Comparison of ENCODE assay signal across 8 cellular contexts in genomic region chr5:7745882-7746735, GRCh38.
A peak's percentile ranks its signal among the peaks of the same experiment; 100 is the strongest.
DNase-seq lines count a peak whose midpoint lies in the region; ATAC-seq, FAIRE-seq and TF ChIP-seq lines count a peak whose summit lies in the region.

No MANE protein-coding gene starts in this region.

- no peak for FAIRE-seq in bronchial epithelial cell (lab: Jason Lieb, UNC)
- no peak for FAIRE-seq in kidney (lab: Jason Lieb, UNC)
- no peak for FAIRE-seq in GM12892 (lab: Jason Lieb, UNC)

- H3K9me3 ChIP-seq in kidney (ENCODE audit: control insufficient read depth in 1 of 2, low read length in 2 of 2): no peaks in the 10 kb centered on the region

- no peak overlapping the region for H3K9ac ChIP-seq in kidney (ENCODE audit: low read length in 2 of 2)

- no peak for ATAC-seq in natural killer cell
- ATAC-seq in natural killer cell treated with Interleukin-12 subunit alpha and Interleukin-12 subunit beta and Interleukin-15 and Interleukin-18, amount 100 ng/mL, for 72 hours: no peak

- no peaks in the 10 kb centered on the region for H3K9me3 Mint-ChIP-seq in natural killer cell
- H3K9me3 Mint-ChIP-seq in natural killer cell treated with Interleukin-12 subunit alpha and Interleukin-12 subunit beta and Interleukin-15 and Interleukin-18, amount 100 ng/mL, for 72 hours: no peaks in the 10 kb centered on the region

- H3K27ac ChIP-seq in kidney (ENCODE audit: low read depth in 2 of 2, low read length in 2 of 2): no peak overlapping the region

- H3K27me3 ChIP-seq in bronchial epithelial cell (ENCODE audit: control insufficient read depth, insufficient read depth, low read length): peaks cover 4% of the 10 kb centered on the region

- no peaks in the 10 kb centered on the region for H3K36me3 ChIP-seq in bronchial epithelial cell (ENCODE audit: control insufficient read depth, insufficient read depth, low read length)
- H3K36me3 ChIP-seq in kidney (ENCODE audit: control insufficient read depth in 1 of 2, insufficient read depth in 2 of 2, low read length in 2 of 2): no peaks in the 10 kb centered on the region

- no peaks in the 10 kb centered on the region for H3K36me3 Mint-ChIP-seq in natural killer cell
- no peaks in the 10 kb centered on the region for H3K36me3 Mint-ChIP-seq in natural killer cell treated with Interleukin-12 subunit alpha and Interleukin-12 subunit beta and Interleukin-15 and Interleukin-18, amount 100 ng/mL, for 72 hours

- H3K4me3 ChIP-seq in bronchial epithelial cell (ENCODE audit: low read depth, low read length) (no peak overlapping the region), kidney (ENCODE audit: low read length in 2 of 2) (no peak overlapping the region)

- DNase-seq in natural killer cell (no peak), NAMALWA (ENCODE audit: low spot score) (peak; percentile 60), SK-N-DZ (ENCODE audit: low spot score) (peak; percentile 53), bronchial epithelial cell (ENCODE audit: low read depth) (peak; percentile 63), kidney (no peak), GM12892 (ENCODE audit: insufficient read length) (no peak)
- DNase-seq in natural killer cell treated with Interleukin-12 subunit alpha and Interleukin-12 subunit beta and Interleukin-15 and Interleukin-18, amount 100 ng/mL, for 72 hours (ENCODE audit: low spot score): no peak
- peak; percentile 11 for DNase-seq in stimulated activated CD4-positive, alpha-beta T cell treated with anti-CD3 and anti-CD28 coated beads, Interleukin-2, amount 100 ng/mL, for 4 hours (ENCODE audit: low read depth)

- intact Hi-C loops in natural killer cell (cut with micrococcal nuclease) (no loop called here), kidney (cut with DNase I) (no loop called here)

- H3K27me3 Mint-ChIP-seq in natural killer cell (ENCODE audit: low read depth in 2 of 2): peaks cover 0 to 2% of the 10 kb centered on the region in 2 donors
- H3K27me3 Mint-ChIP-seq in natural killer cell treated with Interleukin-12 subunit alpha and Interleukin-12 subunit beta and Interleukin-15 and Interleukin-18, amount 100 ng/mL, for 72 hours: peaks cover 4 to 6% of the 10 kb centered on the region in 2 donors

- TF ChIP-seq CTCF in natural killer cell (IDR thresholded peaks at IDR 0.05) (peak; percentile 62), bronchial epithelial cell (IDR thresholded peaks at IDR 0.05; ENCODE audit: insufficient read depth, low read length, severe bottlenecking) (peak; percentile 74), kidney (IDR thresholded peaks at IDR 0.05; ENCODE audit: borderline replicate concordance, extremely low read depth, insufficient read depth) (peak; percentile 70)

- TF ChIP-seq POLR2A in GM12892 (IDR thresholded peaks at IDR 0.05; ENCODE audit: low read depth, low read length): no peak

- no peaks in the 10 kb centered on the region for H3K4me1 Mint-ChIP-seq in natural killer cell
- no peaks in the 10 kb centered on the region for H3K4me1 Mint-ChIP-seq in natural killer cell treated with Interleukin-12 subunit alpha and Interleukin-12 subunit beta and Interleukin-15 and Interleukin-18, amount 100 ng/mL, for 72 hours (ENCODE audit: low read depth in 2 of 2)

- no peaks in the 10 kb centered on the region for H3K4me1 ChIP-seq in kidney (ENCODE audit: control insufficient read depth in 1 of 2, insufficient read depth in 1 of 2, low read depth in 1 of 2, low read length in 2 of 2)

- H3K27ac Mint-ChIP-seq in natural killer cell: no peak overlapping the region
- H3K27ac Mint-ChIP-seq in natural killer cell treated with Interleukin-12 subunit alpha and Interleukin-12 subunit beta and Interleukin-15 and Interleukin-18, amount 100 ng/mL, for 72 hours: no peak overlapping the region

- no peak overlapping the region for H3K4me3 Mint-ChIP-seq in natural killer cell
- H3K4me3 Mint-ChIP-seq in natural killer cell treated with Interleukin-12 subunit alpha and Interleukin-12 subunit beta and Interleukin-15 and Interleukin-18, amount 100 ng/mL, for 72 hours: no peak overlapping the region

Comparison
In these comparisons a context has a peak if more than half of its experiments do, and no peak if none do; other contexts are left out.
1. DNase-seq: peak in NAMALWA (single experiment), SK-N-DZ (single experiment), bronchial epithelial cell (single experiment) and stimulated activated CD4-positive, alpha-beta T cell treated with anti-CD3 and anti-CD28 coated beads, Interleukin-2, amount 100 ng/mL, for 4 hours (single experiment); none in natural killer cell (single experiment), natural killer cell treated with Interleukin-12 subunit alpha and Interleukin-12 subunit beta and Interleukin-15 and Interleukin-18, amount 100 ng/mL, for 72 hours (single experiment), kidney (single experiment) and GM12892 (single experiment).
2. Peak in every context shown above with its lines, with median percentiles within 50 percentile points of each other: CTCF ChIP-seq.